Comparison of ENCODE assay signal across 12 cellular contexts in genomic region chr22:39472570-39473556, GRCh38.
A peak's percentile ranks its signal among the peaks of the same experiment; 100 is the strongest.
DNase-seq lines count a peak whose midpoint lies in the region; ATAC-seq and TF ChIP-seq lines count a peak whose summit lies in the region.
"Had no signal": no experiment of that assay in that cellular context is flagged by ENCODE, and none has a peak within 500 bp of the region (broad histone marks: within the 10 kb centered on the region; RNA-seq: fewer than 3 reads in every experiment).

No MANE protein-coding gene starts in this region.

- DNase-seq in DMS153 treated with DMSO at 0.1 percent for 48 hours (lab: John Stamatoyannopoulos, UW; ENCODE audit: unreplicated experiment) = peak; percentile 78
- DNase-seq in NAMALWA (ENCODE audit: low spot score) = peak; percentile 33
- DNase-seq in cardiac fibroblast (ENCODE audit: low read depth in 2 of 2) = peak; percentile 37 to 62
- no peak for DNase-seq in stimulated activated naive CD4-positive, alpha-beta T cell (lab: John Stamatoyannopoulos, UW)
- DNase-seq in NCI-H146 treated with DMSO at 0.1 percent for 48 hours (lab: John Stamatoyannopoulos, UW; ENCODE audit: unreplicated experiment) = no peak
- no peak for DNase-seq in ecto neural progenitor cell (ENCODE audit: low spot score)
- DNase-seq: effector memory CD4-positive, alpha-beta T cell; GDM1; GOT3; NCI-H1092 treated with DMSO at 0.1 percent for 48 hours had no signal

- peaks cover 69% of the 10 kb centered on the region for H3K4me1 Mint-ChIP-seq in nephron

- no peak overlapping the region for H3K4me3 ChIP-seq in cardiac fibroblast (replicated peaks in 1 of 2; ENCODE audit: low read depth in 2 of 2, low read length in 2 of 2)

- peak overlapping the region in 2 of 3 experiments; percentile 25 to 59 for H3K4me3 Mint-ChIP-seq in nephron

- no peaks in the 10 kb centered on the region for H3K27me3 Mint-ChIP-seq in nephron (ENCODE audit: low read depth)

- ATAC-seq in GM19397 (IDR thresholded peaks at IDR 0.05; ENCODE audit: unreplicated experiment) = no peak

- no peaks in the 10 kb centered on the region for H3K36me3 Mint-ChIP-seq in nephron (ENCODE audit: low read depth)

- H3K9me3 Mint-ChIP-seq in nephron = no peaks in the 10 kb centered on the region

- TF ChIP-seq CTCF in cardiac fibroblast (IDR thresholded peaks at IDR 0.05; ENCODE audit: low read depth, low read length) = no peak
- no peak for TF ChIP-seq CTCF in nephron (IDR thresholded peaks at IDR 0.05; ENCODE audit: unreplicated experiment in 3 of 3)

- peak overlapping the region; percentile 96 to 98 (median 97) for H3K27ac Mint-ChIP-seq in nephron

Comparison
In these comparisons a context has a peak if more than half of its experiments do, and no peak if none do; other contexts are left out.
1. DNase-seq: peak in DMS153 treated with DMSO at 0.1 percent for 48 hours (single experiment), NAMALWA (single experiment) and cardiac fibroblast (2 of 2); none in stimulated activated naive CD4-positive, alpha-beta T cell (0 of 6), NCI-H146 treated with DMSO at 0.1 percent for 48 hours (single experiment) and ecto neural progenitor cell (single experiment).